ENCODE assay signal across 1 cellular context in the genomic region with DNA sequence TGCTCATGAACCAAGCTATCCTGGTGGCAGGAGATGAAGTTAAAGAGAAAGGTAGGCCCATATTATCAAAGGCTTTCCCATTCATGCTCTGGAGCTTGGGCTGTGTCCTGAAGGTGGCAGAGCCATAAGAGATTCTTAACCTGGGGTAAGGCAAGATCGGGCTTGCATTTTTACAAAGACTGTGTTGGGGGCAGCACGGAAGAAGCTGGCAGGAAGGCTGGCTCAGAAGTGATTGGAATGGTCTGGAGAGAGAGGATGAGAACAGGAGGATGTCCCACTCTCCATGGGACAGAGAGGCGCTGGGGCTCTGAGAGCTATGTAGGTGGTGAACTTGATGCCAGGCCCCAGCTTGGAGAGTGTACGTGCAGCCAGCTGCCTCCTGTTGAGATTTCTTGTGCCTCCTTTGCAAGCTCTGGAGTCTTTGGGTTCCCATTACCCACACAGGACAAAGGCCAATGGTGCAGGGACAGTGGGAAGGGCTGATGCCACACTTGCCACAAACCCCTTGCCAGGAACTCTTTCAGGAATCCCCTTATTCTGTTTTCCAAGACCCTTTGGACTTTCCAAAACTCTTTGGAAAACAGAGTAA.
TF ChIP-seq lines count a peak whose summit lies in the region.

No MANE protein-coding gene starts in this region.

TF ChIP-seq in H1, 55 proteins besides CTCF, POLR2A, EP300 and RAD21:
- TF ChIP-seq, protein P1, sequence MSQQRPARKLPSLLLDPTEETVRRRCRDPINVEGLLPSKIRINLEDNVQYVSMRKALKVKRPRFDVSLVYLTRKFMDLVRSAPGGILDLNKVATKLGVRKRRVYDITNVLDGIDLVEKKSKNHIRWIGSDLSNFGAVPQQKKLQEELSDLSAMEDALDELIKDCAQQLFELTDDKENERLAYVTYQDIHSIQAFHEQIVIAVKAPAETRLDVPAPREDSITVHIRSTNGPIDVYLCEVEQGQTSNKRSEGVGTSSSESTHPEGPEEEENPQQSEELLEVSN (IDR thresholded peaks at IDR 0.05), result no peak
- TF ChIP-seq CHD1 (IDR thresholded peaks at IDR 0.05; ENCODE audit: low read depth, low read length) (no peak), SIN3A (conservative IDR thresholded peaks at IDR 0.05 in 1 of 2, IDR thresholded peaks at IDR 0.05 in 1 of 2; ENCODE audit: low read depth in 1 of 2, low read length in 2 of 2) (no peak)
